ENCODE assay signal across 10 cellular contexts in the genomic region with DNA sequence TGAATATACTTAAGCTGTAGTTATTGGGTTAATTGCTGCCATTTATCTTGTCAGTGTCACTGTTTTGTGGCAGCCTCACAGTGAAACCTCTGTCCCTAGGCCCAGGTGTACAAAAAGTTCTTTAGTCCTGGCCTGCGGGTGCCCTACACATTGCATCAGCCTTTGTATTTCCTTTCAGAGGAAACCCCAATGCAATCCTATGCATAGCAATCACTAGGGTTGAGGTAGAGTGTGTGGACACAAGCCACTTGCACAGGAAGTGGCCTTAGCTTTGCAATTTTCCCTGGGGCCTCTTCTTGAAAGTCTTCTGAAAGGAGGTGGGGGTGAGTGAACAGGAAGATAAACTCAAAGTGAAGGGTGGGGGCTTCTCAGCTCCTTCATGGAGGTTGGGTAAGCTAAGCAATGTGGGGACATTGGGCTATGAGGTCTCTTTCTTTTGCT. TPM values are rescaled to one million over a fixed set of nuclear protein-coding genes. Genes with fewer than 3 reads are reported as not detected.
A peak's percentile ranks its signal among the peaks of the same experiment; 100 is the strongest.
DNase-seq lines count a peak whose midpoint lies in the region; ATAC-seq lines count a peak whose summit lies in the region.
"Had no signal": no experiment of that assay in that cellular context is flagged by ENCODE, and none has a peak within 500 bp of the region (broad histone marks: within the 10 kb centered on the region; RNA-seq: fewer than 3 reads in every experiment).

No MANE protein-coding gene starts in this region.

- no peak overlapping the region for H2AK5ac ChIP-seq in neuronal stem cell (ENCODE audit: low read depth, low read length)

- H3K27ac Mint-ChIP-seq in naive B cell, result peak overlapping the region in 5 of 6 donors; percentile 12 to 96 (median 82)

- no peak overlapping the region for H2BK15ac ChIP-seq in neuronal stem cell (ENCODE audit: low read length)

- no peak overlapping the region for H3K23ac ChIP-seq in neuronal stem cell (ENCODE audit: low read depth, low read length, poor library complexity)

- H3K9me3 Mint-ChIP-seq in naive B cell, result peaks cover 0 to 12% (median 4%) of the 10 kb centered on the region in 7 donors

- H3K36me3 ChIP-seq in neuronal stem cell (replicated peaks in 1 of 2; ENCODE audit: control insufficient read depth in 2 of 2, insufficient read depth in 2 of 2, low read length in 2 of 2), result no peaks in the 10 kb centered on the region

- peaks cover 0 to 2% of the 10 kb centered on the region in 2 donors for H3K36me3 Mint-ChIP-seq in naive B cell

- WGBS in neuronal stem cell (ENCODE audit: extremely low coverage in 2 of 2, insufficient read length in 2 of 2, insufficient replicate concordance in 1 of 2), 2 donors, result no CpG with 5 or more reads among the region's 1 CpG

- peaks cover 31 to 81% (median 53%) of the 10 kb centered on the region in 3 donors for H3K4me1 Mint-ChIP-seq in naive B cell

- no peak overlapping the region for H2BK12ac ChIP-seq in neuronal stem cell (ENCODE audit: low read length)

- H4K8ac ChIP-seq in neuronal stem cell (ENCODE audit: low read depth, low read length), result no peak overlapping the region

- H4K91ac ChIP-seq in neuronal stem cell (ENCODE audit: low read depth, low read length, poor library complexity), result no peak overlapping the region

- H3K4me3 ChIP-seq in neuronal stem cell (ENCODE audit: low read length in 2 of 2), result no peak overlapping the region
- H3K4me3 ChIP-seq: coronary artery, SK-N-MC had no signal

- H3K79me1 ChIP-seq in neuronal stem cell (ENCODE audit: low read depth, low read length), result no peaks in the 10 kb centered on the region

- H2BK120ac ChIP-seq in neuronal stem cell (ENCODE audit: low read depth, low read length), result no peak overlapping the region

- H3K27me3 ChIP-seq in neuronal stem cell (ENCODE audit: control insufficient read depth in 3 of 3, insufficient read depth in 3 of 3, low read depth in 1 of 3, low read length in 3 of 3), result no peaks in the 10 kb centered on the region

- no peak overlapping the region for H3K18ac ChIP-seq in neuronal stem cell (ENCODE audit: low read length)

- DNase-seq in NOMO-1 treated with dmso at 0.1 percent for 144 hours (lab: John Stamatoyannopoulos, UW; ENCODE audit: unreplicated experiment) (peak; percentile 88), naive B cell (no peak), cerebellum (ENCODE audit: low spot score) (no peak), HCEC 1CT (no peak), neuronal stem cell (ENCODE audit: low spot score) (no peak)
- no peak for DNase-seq in activated naive CD4-positive, alpha-beta T cell treated with anti-CD3 and anti-CD28 coated beads, Interleukin-2, amount 50 U/mL, for 16 hours

- no peak overlapping the region for H2AFZ ChIP-seq in neuronal stem cell (ENCODE audit: low read length)

- H3K9ac ChIP-seq in neuronal stem cell (ENCODE audit: low read depth, low read length, poor library complexity), result no peak overlapping the region

- no peak overlapping the region for H3K4me2 ChIP-seq in neuronal stem cell (ENCODE audit: insufficient read depth, low read length, poor library complexity, severe bottlenecking)

- H3K27me3 Mint-ChIP-seq in naive B cell, result no peaks in the 10 kb centered on the region

- no peak overlapping the region for H2BK5ac ChIP-seq in neuronal stem cell (ENCODE audit: low read length)

- ATAC-seq in GM18870 (IDR thresholded peaks at IDR 0.05; ENCODE audit: unreplicated experiment), result peak; percentile 30
- ATAC-seq in HG02763 (IDR thresholded peaks at IDR 0.05; ENCODE audit: unreplicated experiment), result peak; percentile 40
- no peak for ATAC-seq in naive B cell (ENCODE audit: low read depth in 2 of 2)

- H3K4me3 Mint-ChIP-seq in naive B cell, result peak overlapping the region in 4 of 8 donors; percentile 45 to 89 (median 73)

- no peak overlapping the region for H3K4ac ChIP-seq in neuronal stem cell (ENCODE audit: low read length)

- H3K14ac ChIP-seq in neuronal stem cell (ENCODE audit: low read length), result no peak overlapping the region

- no peaks in the 10 kb centered on the region for H3K4me1 ChIP-seq in neuronal stem cell (ENCODE audit: control insufficient read depth in 2 of 2, insufficient read depth in 1 of 2, low read depth in 1 of 2, low read length in 2 of 2)

- no peak overlapping the region for H3K27ac ChIP-seq in neuronal stem cell (replicated peaks; ENCODE audit: low read length)
- H3K27ac ChIP-seq: coronary artery, SK-N-MC had no signal

- H3K9me3 ChIP-seq in neuronal stem cell (replicated peaks in 1 of 2; ENCODE audit: control insufficient read depth in 2 of 2, insufficient read depth in 1 of 2, low read depth in 1 of 2, low read length in 2 of 2), result no peaks in the 10 kb centered on the region

RNA-seq across cellular contexts. Expression of a gene that starts 27.8 kb away (rescaled TPM):
- under 1 TPM in 2 of 6 donors, not detected in 4; 0.21 to 0.40 TPM for polyA plus RNA-seq in naive B cell (ENCODE audit: low read depth in 6 of 6)
- total RNA-seq in cerebellum, result 16.9 TPM
- not detected for polyA plus RNA-seq in neuronal stem cell (2013, experiment 1 of 2)
- not detected for polyA plus RNA-seq in neuronal stem cell (2013, experiment 2 of 2)

Comparison
In these comparisons a context has a peak if more than half of its experiments do, and no peak if none do; other contexts are left out.
1. ATAC-seq: peak in GM18870 (single experiment) and HG02763 (single experiment); none in naive B cell (0 of 2).